ENCODE assay signal across 8 cellular contexts in genomic region chr19:18414504-18415176, GRCh38. TPM values are rescaled to one million over a fixed set of nuclear protein-coding genes. Genes with fewer than 3 reads are reported as not detected.
DNase-seq lines count a peak whose midpoint lies in the region; ATAC-seq and TF ChIP-seq lines count a peak whose summit lies in the region.

No MANE protein-coding gene starts in this region.

- intact Hi-C loops in right lobe of liver (cut with DNase I) (loop anchor here (5.0 to 10.0 kb wide), 2 partner anchors 62 to 140 kb away; partner anchors contain the start of gene IQCN (in 1 of the 2)), uterus (cut with DNase I; ENCODE audit: low total_unique reads) (loop anchor here (10.0 kb wide), 1 partner anchor 70 kb away; the partner anchor contains the start of gene PGPEP1)

- H3K27me3 Mint-ChIP-seq in activated naive CD8-positive, alpha-beta T cell treated with anti-CD3 and anti-CD28 coated beads for 36 hours, result peaks cover 53% of the 10 kb centered on the region
- H3K27me3 Mint-ChIP-seq in activated naive CD8-positive, alpha-beta T cell treated with anti-CD3 and anti-CD28 coated beads, Interleukin-2, amount 50 U/mL, for 24 hours, result peaks cover 33% of the 10 kb centered on the region
- peaks cover 27% of the 10 kb centered on the region for H3K27me3 Mint-ChIP-seq in WTC11 (ENCODE audit: low read depth)

- H3K4me1 ChIP-seq in right lobe of liver, result peaks cover 0 to 40% (median 16%) of the 10 kb centered on the region in 4 donors
- H3K4me1 ChIP-seq in uterus, result peaks cover 0 to 20% of the 10 kb centered on the region in 2 donors

- TF ChIP-seq POLR2A in right lobe of liver (IDR thresholded peaks at IDR 0.05) (no peak), uterus (IDR thresholded peaks at IDR 0.05) (no peak)

- POLR2A ChIA-PET in WTC11 (lab: Charles Lee), result interaction anchor here (0.6 to 1.5 kb wide), 5 partner anchors 15 to 436 kb away, joined by 3 to 11 read pairs (median 4); no protein-coding TSS in a partner anchor

- no peaks in the 10 kb centered on the region for H3K9me3 Mint-ChIP-seq in activated naive CD8-positive, alpha-beta T cell treated with anti-CD3 and anti-CD28 coated beads for 36 hours
- H3K9me3 Mint-ChIP-seq in activated naive CD8-positive, alpha-beta T cell treated with anti-CD3 and anti-CD28 coated beads, Interleukin-2, amount 50 U/mL, for 24 hours, result no peaks in the 10 kb centered on the region
- H3K9me3 Mint-ChIP-seq in WTC11, result no peaks in the 10 kb centered on the region

- ATAC-seq in activated naive CD8-positive, alpha-beta T cell treated with anti-CD3 and anti-CD28 coated beads, Interleukin-2, amount 50 U/mL, for 24 hours, result no peak
- no peak for ATAC-seq in WTC11
- peak; percentile 17 to 45 (median 38) for ATAC-seq in right lobe of liver
- ATAC-seq in GM21529 (IDR thresholded peaks at IDR 0.05; ENCODE audit: unreplicated experiment), result no peak

- CTCF ChIA-PET in WTC11 (lab: Charles Lee), result interaction anchor here (0.6 to 9.7 kb wide), 12 partner anchors 16 to 204 kb away, joined by 3 to 106 read pairs (median 6); partner anchors contain the start of genes GDF15, LRRC25 and LSM4

- H3K4me3 ChIP-seq in right lobe of liver (peak overlapping the region in 2 of 3 donors; percentile 4 to 11), uterus (peak overlapping the region; percentile 21 to 46)

- H3K27ac Mint-ChIP-seq in activated naive CD8-positive, alpha-beta T cell treated with anti-CD3 and anti-CD28 coated beads for 36 hours, result peak overlapping the region; percentile 38
- no peak overlapping the region for H3K27ac Mint-ChIP-seq in activated naive CD8-positive, alpha-beta T cell treated with anti-CD3 and anti-CD28 coated beads, Interleukin-2, amount 50 U/mL, for 24 hours
- H3K27ac Mint-ChIP-seq in WTC11, result no peak overlapping the region

- 8% methylated on average over 9 of the region's 11 CpGs for WGBS in right lobe of liver (ENCODE audit: insufficient coverage, low coverage, low lambda C conversion rate, missing lambda C conversion rate)

- TF ChIP-seq CTCF in WTC11 (IDR thresholded peaks at IDR 0.05) (no peak), right lobe of liver (IDR thresholded peaks at IDR 0.05) (no peak), uterus (IDR thresholded peaks at IDR 0.05) (no peak)

- DNase-seq in activated naive CD8-positive, alpha-beta T cell treated with anti-CD3 and anti-CD28 coated beads for 36 hours, result no peak
- no peak for DNase-seq in activated naive CD8-positive, alpha-beta T cell treated with anti-CD3 and anti-CD28 coated beads, Interleukin-2, amount 50 U/mL, for 24 hours
- DNase-seq in WTC11 (ENCODE audit: low spot score) (no peak), right lobe of liver (peak; percentile 54 to 86 (median 68)), uterus (peak; percentile 55 to 60), DMS79 treated with DMSO at 0.1 percent for 48 hours (lab: John Stamatoyannopoulos, UW) (no peak), DMS53 treated with DMSO at 0.1 percent for 48 hours (lab: John Stamatoyannopoulos, UW; ENCODE audit: unreplicated experiment) (no peak)

- H3K4me3 Mint-ChIP-seq in activated naive CD8-positive, alpha-beta T cell treated with anti-CD3 and anti-CD28 coated beads for 36 hours, result peak overlapping the region; percentile 34
- no peak overlapping the region for H3K4me3 Mint-ChIP-seq in activated naive CD8-positive, alpha-beta T cell treated with anti-CD3 and anti-CD28 coated beads, Interleukin-2, amount 50 U/mL, for 24 hours
- no peak overlapping the region for H3K4me3 Mint-ChIP-seq in WTC11

- H3K9me3 ChIP-seq in right lobe of liver (no peaks in the 10 kb centered on the region), uterus (no peaks in the 10 kb centered on the region)

- H3K36me3 ChIP-seq in right lobe of liver, result no peaks in the 10 kb centered on the region
- H3K36me3 ChIP-seq in uterus, result no peaks in the 10 kb centered on the region

- H3K4me1 Mint-ChIP-seq in activated naive CD8-positive, alpha-beta T cell treated with anti-CD3 and anti-CD28 coated beads for 36 hours, result peaks cover 47% of the 10 kb centered on the region
- peaks cover 50% of the 10 kb centered on the region for H3K4me1 Mint-ChIP-seq in activated naive CD8-positive, alpha-beta T cell treated with anti-CD3 and anti-CD28 coated beads, Interleukin-2, amount 50 U/mL, for 24 hours
- peaks cover 30% of the 10 kb centered on the region for H3K4me1 Mint-ChIP-seq in WTC11

- H3K27ac ChIP-seq in right lobe of liver, result peak overlapping the region; percentile 23 to 84 (median 77)
- H3K27ac ChIP-seq in uterus, result peak overlapping the region; percentile 90 to 93

- H3K27me3 ChIP-seq in right lobe of liver (peaks cover 0 to 5% of the 10 kb centered on the region in 2 donors), uterus (no peaks in the 10 kb centered on the region)

- no peaks in the 10 kb centered on the region for H3K36me3 Mint-ChIP-seq in activated naive CD8-positive, alpha-beta T cell treated with anti-CD3 and anti-CD28 coated beads for 36 hours
- H3K36me3 Mint-ChIP-seq in activated naive CD8-positive, alpha-beta T cell treated with anti-CD3 and anti-CD28 coated beads, Interleukin-2, amount 50 U/mL, for 24 hours (ENCODE audit: low read depth), result no peaks in the 10 kb centered on the region
- H3K36me3 Mint-ChIP-seq in WTC11, result no peaks in the 10 kb centered on the region

TF ChIP-seq in WTC11, 78 proteins besides CTCF, POLR2A, EP300 and RAD21:
- TF ChIP-seq SOX15 (CRISPR knock-in tag; IDR thresholded peaks at IDR 0.05), result no peak
- TF ChIP-seq TCF7 (CRISPR knock-in tag; IDR thresholded peaks at IDR 0.05; ENCODE audit: low read depth), result no peak
- no peak for TF ChIP-seq GABPB1 (CRISPR knock-in tag; IDR thresholded peaks at IDR 0.05)
- TF ChIP-seq HMGXB4 (CRISPR knock-in tag; IDR thresholded peaks at IDR 0.05), result 0 out of 2 replicates have a peak, but pooled peaks have one; percentile 6

RNA-seq across cellular contexts. Expression of gene SSBP4, which starts 4.6 kb away (rescaled TPM):
- total RNA-seq in activated naive CD8-positive, alpha-beta T cell treated with anti-CD3 and anti-CD28 coated beads for 36 hours, result 100 to 1,000 TPM in 1 of 2 experiments, 10 to 100 TPM in 1; 96.1 to 101 TPM
- total RNA-seq in WTC11 (2021) (44.5 to 51.2 TPM (median 47.4 TPM) in 3 replicates), right lobe of liver (10 to 100 TPM; 12.8 to 23.9 (median 15.9) TPM), uterus (100 to 1,000 TPM in 1 of 4 donors, 10 to 100 TPM in 3; 23.6 to 105 (median 54.8) TPM)

RNA-seq across cellular contexts. Expression of gene LRRC25, which starts 17.2 kb away (rescaled TPM):
- total RNA-seq in activated naive CD8-positive, alpha-beta T cell treated with anti-CD3 and anti-CD28 coated beads for 36 hours, result not detected
- total RNA-seq in WTC11 (2021), result 0.07 to 0.31 TPM (median 0.18 TPM) in 3 replicates
- total RNA-seq in right lobe of liver, result 10 to 100 TPM in 1 of 6 experiments, 1 to 10 TPM in 5; 1.9 to 12.6 (median 3.2) TPM
- 1 to 10 TPM in 2 of 4 donors, under 1 TPM in 1, not detected in 1; 0.51 to 2.3 (median 1.9) TPM for total RNA-seq in uterus

RNA-seq across cellular contexts. Expression of gene ISYNA1, which starts 23.3 kb away (rescaled TPM):
- 10 to 100 TPM; 29.6 to 32.7 TPM for total RNA-seq in activated naive CD8-positive, alpha-beta T cell treated with anti-CD3 and anti-CD28 coated beads for 36 hours
- total RNA-seq in WTC11 (2021) (236 to 310 TPM (median 307 TPM) in 3 replicates), right lobe of liver (1 to 10 TPM; 6.5 to 8.3 (median 7.8) TPM), uterus (100 to 1,000 TPM in 2 of 4 donors, 10 to 100 TPM in 2; 56.8 to 152 (median 106) TPM)

RNA-seq across cellular contexts. Expression of gene GDF15, which starts 28.7 kb away (rescaled TPM):
- total RNA-seq in activated naive CD8-positive, alpha-beta T cell treated with anti-CD3 and anti-CD28 coated beads for 36 hours, result not detected
- total RNA-seq in WTC11 (2021) (18.3 to 27.3 TPM (median 19.1 TPM) in 3 replicates), right lobe of liver (100 to 1,000 TPM in 2 of 6 experiments, 10 to 100 TPM in 2, 1 to 10 TPM in 1, under 1 TPM in 1; 0.88 to 160 (median 57.5) TPM), uterus (10 to 100 TPM in 1 of 4 donors, 1 to 10 TPM in 1, under 1 TPM in 2; 0.41 to 13.1 (median 1.6) TPM)

Comparison
In these comparisons a context has a peak if more than half of its experiments do, and no peak if none do; other contexts are left out.
1. DNase-seq: peak in right lobe of liver (3 of 3) and uterus (2 of 2); none in activated naive CD8-positive, alpha-beta T cell treated with anti-CD3 and anti-CD28 coated beads for 36 hours (single experiment), activated naive CD8-positive, alpha-beta T cell treated with anti-CD3 and anti-CD28 coated beads, Interleukin-2, amount 50 U/mL, for 24 hours (single experiment), WTC11 (single experiment), DMS79 treated with DMSO at 0.1 percent for 48 hours (single experiment) and DMS53 treated with DMSO at 0.1 percent for 48 hours (single experiment).
2. ATAC-seq: peak in right lobe of liver (4 of 4); none in activated naive CD8-positive, alpha-beta T cell treated with anti-CD3 and anti-CD28 coated beads, Interleukin-2, amount 50 U/mL, for 24 hours (single experiment), WTC11 (single experiment) and GM21529 (single experiment).